Comparison of ENCODE assay signal across 1 cellular context in the genomic region with DNA sequence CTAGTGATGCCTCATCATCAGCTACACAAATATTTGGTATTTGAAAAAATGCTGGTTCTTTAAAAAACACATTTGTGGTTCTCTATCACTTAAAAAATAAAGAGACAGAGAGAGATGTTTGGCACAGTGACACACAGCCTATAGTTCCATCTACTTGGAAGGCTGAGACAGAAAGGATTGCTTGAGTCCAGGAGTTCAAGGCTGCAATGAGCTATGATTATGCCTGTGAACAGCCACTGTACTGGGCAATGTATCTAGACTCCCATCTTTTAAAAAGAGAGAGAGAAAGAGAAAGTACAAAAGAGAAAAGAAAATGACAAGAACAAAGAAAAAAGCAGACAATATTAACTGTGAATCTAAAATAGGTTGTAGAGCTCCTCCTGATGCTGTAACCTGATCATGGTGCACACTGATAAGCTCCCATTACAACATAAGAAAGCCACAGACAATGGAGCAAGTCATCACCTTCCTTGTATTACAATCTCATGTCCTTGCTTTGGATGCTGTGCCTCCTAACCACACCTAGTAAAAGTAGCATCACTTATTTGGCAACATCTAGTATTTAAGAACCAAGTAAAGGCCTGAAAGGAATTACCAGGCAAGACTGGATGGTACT.
TF ChIP-seq lines count a peak whose summit lies in the region.

No MANE protein-coding gene starts in this region.

TF ChIP-seq in HEK293, 187 proteins besides CTCF, POLR2A, EP300 and RAD21 (continued from another document):
- TF ChIP-seq ZNF146 (tag by site-specific recombination; IDR thresholded peaks at IDR 0.05) = no peak
- TF ChIP-seq, protein P1, sequence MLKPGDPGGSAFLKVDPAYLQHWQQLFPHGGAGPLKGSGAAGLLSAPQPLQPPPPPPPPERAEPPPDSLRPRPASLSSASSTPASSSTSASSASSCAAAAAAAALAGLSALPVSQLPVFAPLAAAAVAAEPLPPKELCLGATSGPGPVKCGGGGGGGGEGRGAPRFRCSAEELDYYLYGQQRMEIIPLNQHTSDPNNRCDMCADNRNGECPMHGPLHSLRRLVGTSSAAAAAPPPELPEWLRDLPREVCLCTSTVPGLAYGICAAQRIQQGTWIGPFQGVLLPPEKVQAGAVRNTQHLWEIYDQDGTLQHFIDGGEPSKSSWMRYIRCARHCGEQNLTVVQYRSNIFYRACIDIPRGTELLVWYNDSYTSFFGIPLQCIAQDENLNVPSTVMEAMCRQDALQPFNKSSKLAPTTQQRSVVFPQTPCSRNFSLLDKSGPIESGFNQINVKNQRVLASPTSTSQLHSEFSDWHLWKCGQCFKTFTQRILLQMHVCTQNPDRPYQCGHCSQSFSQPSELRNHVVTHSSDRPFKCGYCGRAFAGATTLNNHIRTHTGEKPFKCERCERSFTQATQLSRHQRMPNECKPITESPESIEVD (tag by site-specific recombination; IDR thresholded peaks at IDR 0.05) = no peak
- TF ChIP-seq MYNN (tag by site-specific recombination; IDR thresholded peaks at IDR 0.05; ENCODE audit: borderline replicate concordance) = no peak
- TF ChIP-seq ZNF600 (tag by site-specific recombination; IDR thresholded peaks at IDR 0.05) = peak; percentile 34; the same call in 1 of the 2 replicates
- TF ChIP-seq, protein P2, sequence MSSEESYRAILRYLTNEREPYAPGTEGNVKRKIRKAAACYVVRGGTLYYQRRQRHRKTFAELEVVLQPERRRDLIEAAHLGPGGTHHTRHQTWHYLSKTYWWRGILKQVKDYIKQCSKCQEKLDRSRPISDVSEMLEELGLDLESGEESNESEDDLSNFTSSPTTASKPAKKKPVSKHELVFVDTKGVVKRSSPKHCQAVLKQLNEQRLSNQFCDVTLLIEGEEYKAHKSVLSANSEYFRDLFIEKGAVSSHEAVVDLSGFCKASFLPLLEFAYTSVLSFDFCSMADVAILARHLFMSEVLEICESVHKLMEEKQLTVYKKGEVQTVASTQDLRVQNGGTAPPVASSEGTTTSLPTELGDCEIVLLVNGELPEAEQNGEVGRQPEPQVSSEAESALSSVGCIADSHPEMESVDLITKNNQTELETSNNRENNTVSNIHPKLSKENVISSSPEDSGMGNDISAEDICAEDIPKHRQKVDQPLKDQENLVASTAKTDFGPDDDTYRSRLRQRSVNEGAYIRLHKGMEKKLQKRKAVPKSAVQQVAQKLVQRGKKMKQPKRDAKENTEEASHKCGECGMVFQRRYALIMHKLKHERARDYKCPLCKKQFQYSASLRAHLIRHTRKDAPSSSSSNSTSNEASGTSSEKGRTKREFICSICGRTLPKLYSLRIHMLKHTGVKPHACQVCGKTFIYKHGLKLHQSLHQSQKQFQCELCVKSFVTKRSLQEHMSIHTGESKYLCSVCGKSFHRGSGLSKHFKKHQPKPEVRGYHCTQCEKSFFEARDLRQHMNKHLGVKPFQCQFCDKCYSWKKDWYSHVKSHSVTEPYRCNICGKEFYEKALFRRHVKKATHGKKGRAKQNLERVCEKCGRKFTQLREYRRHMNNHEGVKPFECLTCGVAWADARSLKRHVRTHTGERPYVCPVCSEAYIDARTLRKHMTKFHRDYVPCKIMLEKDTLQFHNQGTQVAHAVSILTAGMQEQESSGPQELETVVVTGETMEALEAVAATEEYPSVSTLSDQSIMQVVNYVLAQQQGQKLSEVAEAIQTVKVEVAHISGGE (tag by site-specific recombination; conservative IDR thresholded peaks at IDR 0.05; ENCODE audit: low read depth) = no peak
- TF ChIP-seq KLF7 (tag by site-specific recombination; IDR thresholded peaks at IDR 0.05; ENCODE audit: borderline replicate concordance) = no peak
- no peak for TF ChIP-seq ZNF324 (tag by site-specific recombination; IDR thresholded peaks at IDR 0.05)
- TF ChIP-seq ZBTB17 (tag by site-specific recombination; IDR thresholded peaks at IDR 0.05) = 0 out of 2 replicates have a peak, but pooled peaks have one; percentile 32
- no peak for TF ChIP-seq ZNF544 (tag by site-specific recombination; IDR thresholded peaks at IDR 0.05)
- peak; percentile 75 for TF ChIP-seq ZNF366 (tag by site-specific recombination; conservative IDR thresholded peaks at IDR 0.05)
- no peak for TF ChIP-seq ZNF350 (tag by site-specific recombination; IDR thresholded peaks at IDR 0.05)
- TF ChIP-seq ZNF138 (tag by site-specific recombination; IDR thresholded peaks at IDR 0.05; ENCODE audit: borderline replicate concordance) = no peak
- TF ChIP-seq, protein P3, sequence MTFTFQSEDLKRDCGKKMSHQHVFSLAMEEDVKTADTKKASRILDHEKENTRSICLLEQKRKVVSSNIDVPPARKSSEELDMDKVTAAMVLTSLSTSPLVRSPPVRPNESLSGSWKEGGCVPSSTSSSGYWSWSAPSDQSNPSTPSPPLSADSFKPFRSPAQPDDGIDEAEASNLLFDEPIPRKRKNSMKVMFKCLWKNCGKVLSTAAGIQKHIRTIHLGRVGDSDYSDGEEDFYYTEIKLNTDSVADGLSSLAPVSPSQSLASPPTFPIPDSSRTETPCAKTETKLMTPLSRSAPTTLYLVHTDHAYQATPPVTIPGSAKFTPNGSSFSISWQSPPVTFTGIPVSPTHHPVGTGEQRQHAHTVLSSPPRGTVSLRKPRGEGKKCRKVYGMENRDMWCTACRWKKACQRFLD (tag by site-specific recombination; IDR thresholded peaks at IDR 0.05) = no peak
- TF ChIP-seq, protein P4, sequence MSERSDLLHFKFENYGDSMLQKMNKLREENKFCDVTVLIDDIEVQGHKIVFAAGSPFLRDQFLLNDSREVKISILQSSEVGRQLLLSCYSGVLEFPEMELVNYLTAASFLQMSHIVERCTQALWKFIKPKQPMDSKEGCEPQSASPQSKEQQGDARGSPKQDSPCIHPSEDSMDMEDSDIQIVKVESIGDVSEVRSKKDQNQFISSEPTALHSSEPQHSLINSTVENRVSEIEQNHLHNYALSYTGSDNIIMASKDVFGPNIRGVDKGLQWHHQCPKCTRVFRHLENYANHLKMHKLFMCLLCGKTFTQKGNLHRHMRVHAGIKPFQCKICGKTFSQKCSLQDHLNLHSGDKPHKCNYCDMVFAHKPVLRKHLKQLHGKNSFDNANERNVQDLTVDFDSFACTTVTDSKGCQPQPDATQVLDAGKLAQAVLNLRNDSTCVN (tag by site-specific recombination; optimal IDR thresholded peaks at IDR 0.05) = no peak
- TF ChIP-seq, protein P5, sequence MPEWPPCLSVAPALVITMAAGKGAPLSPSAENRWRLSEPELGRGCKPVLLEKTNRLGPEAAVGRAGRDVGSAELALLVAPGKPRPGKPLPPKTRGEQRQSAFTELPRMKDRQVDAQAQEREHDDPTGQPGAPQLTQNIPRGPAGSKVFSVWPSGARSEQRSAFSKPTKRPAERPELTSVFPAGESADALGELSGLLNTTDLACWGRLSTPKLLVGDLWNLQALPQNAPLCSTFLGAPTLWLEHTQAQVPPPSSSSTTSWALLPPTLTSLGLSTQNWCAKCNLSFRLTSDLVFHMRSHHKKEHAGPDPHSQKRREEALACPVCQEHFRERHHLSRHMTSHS (tag by site-specific recombination; IDR thresholded peaks at IDR 0.05) = no peak
- TF ChIP-seq ZNF121 (tag by site-specific recombination; IDR thresholded peaks at IDR 0.05) = 0 out of 2 replicates have a peak, but pooled peaks have one; percentile 14
- 0 out of 2 replicates have a peak, but pooled peaks have one; percentile 21 for TF ChIP-seq ZNF629 (tag by site-specific recombination; IDR thresholded peaks at IDR 0.05)
- TF ChIP-seq IKZF3 (tag by site-specific recombination; IDR thresholded peaks at IDR 0.05) = 0 out of 2 replicates have a peak, but pooled peaks have one; percentile 31
- TF ChIP-seq, protein P6, sequence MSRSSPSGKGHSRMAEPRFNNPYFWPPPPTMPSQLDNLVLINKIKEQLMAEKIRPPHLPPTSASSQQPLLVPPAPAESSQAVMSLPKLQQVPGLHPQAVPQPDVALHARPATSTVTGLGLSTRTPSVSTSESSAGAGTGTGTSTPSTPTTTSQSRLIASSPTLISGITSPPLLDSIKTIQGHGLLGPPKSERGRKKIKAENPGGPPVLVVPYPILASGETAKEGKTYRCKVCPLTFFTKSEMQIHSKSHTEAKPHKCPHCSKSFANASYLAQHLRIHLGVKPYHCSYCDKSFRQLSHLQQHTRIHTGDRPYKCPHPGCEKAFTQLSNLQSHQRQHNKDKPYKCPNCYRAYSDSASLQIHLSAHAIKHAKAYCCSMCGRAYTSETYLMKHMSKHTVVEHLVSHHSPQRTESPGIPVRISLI (tag by site-specific recombination; IDR thresholded peaks at IDR 0.05) = 0 out of 2 replicates have a peak, but pooled peaks have one; percentile 58
- TF ChIP-seq ZNF776 (tag by site-specific recombination; IDR thresholded peaks at IDR 0.05; ENCODE audit: borderline replicate concordance) = no peak
- TF ChIP-seq, protein P7, sequence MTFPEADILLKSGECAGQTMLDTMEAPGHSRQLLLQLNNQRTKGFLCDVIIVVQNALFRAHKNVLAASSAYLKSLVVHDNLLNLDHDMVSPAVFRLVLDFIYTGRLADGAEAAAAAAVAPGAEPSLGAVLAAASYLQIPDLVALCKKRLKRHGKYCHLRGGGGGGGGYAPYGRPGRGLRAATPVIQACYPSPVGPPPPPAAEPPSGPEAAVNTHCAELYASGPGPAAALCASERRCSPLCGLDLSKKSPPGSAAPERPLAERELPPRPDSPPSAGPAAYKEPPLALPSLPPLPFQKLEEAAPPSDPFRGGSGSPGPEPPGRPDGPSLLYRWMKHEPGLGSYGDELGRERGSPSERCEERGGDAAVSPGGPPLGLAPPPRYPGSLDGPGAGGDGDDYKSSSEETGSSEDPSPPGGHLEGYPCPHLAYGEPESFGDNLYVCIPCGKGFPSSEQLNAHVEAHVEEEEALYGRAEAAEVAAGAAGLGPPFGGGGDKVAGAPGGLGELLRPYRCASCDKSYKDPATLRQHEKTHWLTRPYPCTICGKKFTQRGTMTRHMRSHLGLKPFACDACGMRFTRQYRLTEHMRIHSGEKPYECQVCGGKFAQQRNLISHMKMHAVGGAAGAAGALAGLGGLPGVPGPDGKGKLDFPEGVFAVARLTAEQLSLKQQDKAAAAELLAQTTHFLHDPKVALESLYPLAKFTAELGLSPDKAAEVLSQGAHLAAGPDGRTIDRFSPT (tag by site-specific recombination; IDR thresholded peaks at IDR 0.05) = no peak
